Comparison of ENCODE assay signal across 1 cellular context in the genomic region with DNA sequence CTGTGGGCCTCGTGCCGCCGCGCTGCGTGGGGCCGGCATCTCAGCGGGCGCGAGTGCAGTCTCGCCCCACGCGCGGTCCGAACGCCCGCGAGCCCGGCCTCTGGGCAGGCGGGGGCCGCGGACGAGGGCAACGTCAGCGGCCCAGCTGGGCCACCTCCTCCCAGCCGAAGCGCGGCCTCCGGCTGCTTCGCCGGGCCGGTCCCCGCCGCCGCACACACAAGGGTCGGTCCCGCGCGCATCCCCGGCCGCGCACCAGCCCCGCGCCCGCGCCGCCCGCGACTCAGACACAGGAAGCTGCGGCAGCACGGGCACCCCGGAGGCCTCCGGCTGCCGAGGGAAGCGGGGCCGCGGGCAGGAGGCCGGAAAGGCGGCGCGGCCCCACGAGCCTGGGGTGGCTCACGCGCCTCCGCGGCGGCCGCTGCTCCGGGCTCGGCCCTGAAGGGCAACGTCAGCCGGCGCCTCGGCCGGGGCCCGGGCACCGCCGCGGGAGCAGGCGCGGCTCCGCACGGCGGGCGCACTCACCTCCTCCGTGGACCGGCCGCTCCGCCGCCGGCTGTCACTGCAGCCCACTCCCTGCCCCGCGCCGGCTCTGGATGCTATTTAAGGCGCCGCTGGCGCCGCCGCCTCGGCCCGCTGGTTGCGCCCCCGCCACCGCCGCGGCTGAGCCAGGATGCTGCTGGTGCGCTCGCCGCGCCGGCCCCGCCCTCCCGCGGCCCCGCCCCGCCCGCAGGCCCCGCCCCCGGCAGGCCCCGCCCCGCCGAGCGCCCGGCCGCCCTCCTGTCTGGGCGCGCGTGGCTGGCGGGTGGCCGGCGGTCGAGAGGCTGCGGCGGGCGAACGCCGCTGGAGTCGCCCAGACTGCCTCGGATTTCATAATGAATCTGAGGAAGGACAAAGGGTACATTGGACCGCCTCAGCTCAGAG.
A peak's percentile ranks its signal among the peaks of the same experiment; 100 is the strongest.
TF ChIP-seq lines count a peak whose summit lies in the region.

A gene with protein sequence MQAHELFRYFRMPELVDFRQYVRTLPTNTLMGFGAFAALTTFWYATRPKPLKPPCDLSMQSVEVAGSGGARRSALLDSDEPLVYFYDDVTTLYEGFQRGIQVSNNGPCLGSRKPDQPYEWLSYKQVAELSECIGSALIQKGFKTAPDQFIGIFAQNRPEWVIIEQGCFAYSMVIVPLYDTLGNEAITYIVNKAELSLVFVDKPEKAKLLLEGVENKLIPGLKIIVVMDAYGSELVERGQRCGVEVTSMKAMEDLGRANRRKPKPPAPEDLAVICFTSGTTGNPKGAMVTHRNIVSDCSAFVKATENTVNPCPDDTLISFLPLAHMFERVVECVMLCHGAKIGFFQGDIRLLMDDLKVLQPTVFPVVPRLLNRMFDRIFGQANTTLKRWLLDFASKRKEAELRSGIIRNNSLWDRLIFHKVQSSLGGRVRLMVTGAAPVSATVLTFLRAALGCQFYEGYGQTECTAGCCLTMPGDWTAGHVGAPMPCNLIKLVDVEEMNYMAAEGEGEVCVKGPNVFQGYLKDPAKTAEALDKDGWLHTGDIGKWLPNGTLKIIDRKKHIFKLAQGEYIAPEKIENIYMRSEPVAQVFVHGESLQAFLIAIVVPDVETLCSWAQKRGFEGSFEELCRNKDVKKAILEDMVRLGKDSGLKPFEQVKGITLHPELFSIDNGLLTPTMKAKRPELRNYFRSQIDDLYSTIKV (minus strand): TSS at position 575 of the 921 bp plus-strand sequence. CDS start 22,454 bp downstream, outside the sequence.

TF ChIP-seq in HCT116, 20 proteins besides CTCF, POLR2A, EP300 and RAD21 (continued from another document):
- no peak for TF ChIP-seq ATF3 (IDR thresholded peaks at IDR 0.05)
- no peak for TF ChIP-seq TCF7L2 (IDR thresholded peaks at IDR 0.05; ENCODE audit: borderline replicate concordance, extremely low read depth, insufficient read depth, insufficient read length)
- 0 out of 2 replicates have a peak, but pooled peaks have one; percentile 9 for TF ChIP-seq SIN3A (IDR thresholded peaks at IDR 0.05; ENCODE audit: low read depth)
